ENCODE assay signal across 10 cellular contexts in genomic region chr4:119040711-119041185, GRCh38.
DNase-seq lines count a peak whose midpoint lies in the region; ATAC-seq and TF ChIP-seq lines count a peak whose summit lies in the region.
"Had no signal": no experiment of that assay in that cellular context is flagged by ENCODE, and none has a peak within 500 bp of the region (broad histone marks: within the 10 kb centered on the region; RNA-seq: fewer than 3 reads in every experiment).

No MANE protein-coding gene starts in this region.

- H3K36me3 Mint-ChIP-seq in progenitor cell of endocrine pancreas (ENCODE audit: insufficient read depth): no peaks in the 10 kb centered on the region
- H3K36me3 Mint-ChIP-seq: activated naive CD8-positive, alpha-beta T cell treated with anti-CD3 and anti-CD28 coated beads, Interleukin-2, amount 10 ng/mL, durations not matched to agents 7 days and 5 days; T-cell had no signal

- H3K4me3 Mint-ChIP-seq in progenitor cell of endocrine pancreas (ENCODE audit: low read depth): no peak overlapping the region
- H3K4me3 Mint-ChIP-seq: activated naive CD8-positive, alpha-beta T cell treated with anti-CD3 and anti-CD28 coated beads, Interleukin-2, amount 10 ng/mL, durations not matched to agents 7 days and 5 days; T-cell had no signal

- H3K27ac Mint-ChIP-seq in progenitor cell of endocrine pancreas: peak overlapping the region; percentile 37
- H3K27ac Mint-ChIP-seq: activated naive CD8-positive, alpha-beta T cell treated with anti-CD3 and anti-CD28 coated beads, Interleukin-2, amount 10 ng/mL, durations not matched to agents 7 days and 5 days; T-cell had no signal

- ATAC-seq in Right ventricle myocardium superior (ENCODE audit: poor library complexity) (peak; percentile 47), HG03108 (IDR thresholded peaks at IDR 0.05; ENCODE audit: unreplicated experiment) (no peak)
- ATAC-seq: T-cell had no signal

- peaks cover 21% of the 10 kb centered on the region for H3K4me1 Mint-ChIP-seq in progenitor cell of endocrine pancreas (ENCODE audit: low read depth)
- H3K4me1 Mint-ChIP-seq: activated naive CD8-positive, alpha-beta T cell treated with anti-CD3 and anti-CD28 coated beads, Interleukin-2, amount 10 ng/mL, durations not matched to agents 7 days and 5 days had no signal

- intact Hi-C loops in Right ventricle myocardium superior (cut with DNase I): loop anchor here (5.0 to 10.0 kb wide), 4 partner anchors 56 to 247 kb away; partner anchors contain the start of genes MYOZ2 and USP53

- DNase-seq in AG10803 (ENCODE audit: low read depth) (peak; percentile 94), Right ventricle myocardium superior (no peak), progenitor cell of endocrine pancreas (ENCODE audit: low spot score, unreplicated experiment) (no peak), T-helper 2 cell (no peak), NCI-H69 (lab: John Stamatoyannopoulos, UW) (no peak)
- DNase-seq in stimulated activated CD4-positive, alpha-beta T cell treated with anti-CD3 and anti-CD28 coated beads, Interleukin-1b, Interleukin-23, amount 100 ng/mL, for 48 hours: no peak
- DNase-seq: activated naive CD8-positive, alpha-beta T cell treated with anti-CD3 and anti-CD28 coated beads, Interleukin-2, amount 10 ng/mL, durations not matched to agents 7 days and 5 days; T-cell had no signal

- H3K27me3 Mint-ChIP-seq in progenitor cell of endocrine pancreas: no peaks in the 10 kb centered on the region

- H3K9me3 Mint-ChIP-seq in progenitor cell of endocrine pancreas (ENCODE audit: low read depth): no peaks in the 10 kb centered on the region
- H3K9me3 Mint-ChIP-seq: activated naive CD8-positive, alpha-beta T cell treated with anti-CD3 and anti-CD28 coated beads, Interleukin-2, amount 10 ng/mL, durations not matched to agents 7 days and 5 days; T-cell had no signal

- no peak overlapping the region; the same call in 1 of the 2 replicates for H3K4me3 ChIP-seq in AG10803 (ENCODE audit: low read length)
- peak overlapping the region; percentile 27; the same call in 1 of the 2 replicates for H3K4me3 ChIP-seq in WI38 (ENCODE audit: low read depth, low read length)

- no peak for TF ChIP-seq CTCF in AG10803 (conservative IDR thresholded peaks at IDR 0.05; ENCODE audit: low read length)
- TF ChIP-seq CTCF in WI38 (IDR thresholded peaks at IDR 0.05; ENCODE audit: low read depth, low read length): no peak
- TF ChIP-seq CTCF in progenitor cell of endocrine pancreas (IDR thresholded peaks at IDR 0.05; ENCODE audit: unreplicated experiment): no peak
